In the genomic region with DNA sequence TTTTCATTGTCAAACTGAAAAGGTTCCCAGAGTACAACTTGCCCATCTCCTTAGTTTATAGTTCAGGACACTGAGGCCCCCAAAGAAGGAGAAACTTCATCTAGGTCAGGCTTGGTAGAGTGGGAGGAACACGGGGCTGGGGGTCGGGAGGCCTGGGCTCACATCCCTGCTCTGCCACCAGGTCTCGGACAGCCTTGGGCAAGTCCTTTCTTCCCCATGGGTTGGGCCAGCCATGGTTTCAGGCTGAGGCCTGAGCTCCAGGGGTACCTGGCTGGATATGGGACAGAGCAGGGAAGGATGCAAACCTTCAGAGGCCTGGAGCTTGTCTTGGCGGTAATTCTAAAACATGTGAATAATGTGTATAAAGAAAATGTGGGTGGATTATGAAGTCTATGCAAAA, we compare ENCODE assay signal across 14 cellular contexts. TPM values are rescaled to one million over a fixed set of nuclear protein-coding genes. Genes with fewer than 3 reads are reported as not detected.
DNase-seq lines count a peak whose midpoint lies in the region; ATAC-seq and TF ChIP-seq lines count a peak whose summit lies in the region.
"Had no signal": no experiment of that assay in that cellular context is flagged by ENCODE, and none has a peak within 500 bp of the region (broad histone marks: within the 10 kb centered on the region; RNA-seq: fewer than 3 reads in every experiment).

No MANE protein-coding gene starts in this region.

- ATAC-seq in activated CD4-positive, alpha-beta T cell treated with anti-CD3 and anti-CD28 coated beads for 36 hours = no peak

- H3K27me3 ChIP-seq in Karpas-422 (ENCODE audit: low read length) (no peaks in the 10 kb centered on the region), WERI-Rb-1 (ENCODE audit: insufficient read depth, low read depth, severe bottlenecking) (no peaks in the 10 kb centered on the region), osteoblast (ENCODE audit: insufficient read depth, low read length) (peaks cover 6% of the 10 kb centered on the region), mesendoderm (ENCODE audit: insufficient read depth, low read length, poor library complexity) (peaks cover 9% of the 10 kb centered on the region)

- no peak overlapping the region for H3K27ac Mint-ChIP-seq in activated CD4-positive, alpha-beta T cell treated with anti-CD3 and anti-CD28 coated beads for 36 hours
- H3K27ac Mint-ChIP-seq: CD4-positive, alpha-beta T cell; HFFc6 had no signal

- H3K4me3 ChIP-seq in Karpas-422 (ENCODE audit: low read length) = no peak overlapping the region
- no peak overlapping the region for H3K4me3 ChIP-seq in WERI-Rb-1 (ENCODE audit: low read depth, low read length)
- no peak overlapping the region for H3K4me3 ChIP-seq in osteoblast (ENCODE audit: insufficient read depth, low read length)
- H3K4me3 ChIP-seq in mesendoderm (ENCODE audit: low read length) = no peak overlapping the region
- H3K4me3 ChIP-seq: HAP-1 had no signal

- H3K4me1 Mint-ChIP-seq in activated CD4-positive, alpha-beta T cell treated with anti-CD3 and anti-CD28 coated beads for 36 hours = peaks cover 5% of the 10 kb centered on the region

- no peak overlapping the region for H2AK5ac ChIP-seq in mesendoderm (ENCODE audit: low read length)

- no peaks in the 10 kb centered on the region for H3K36me3 Mint-ChIP-seq in activated CD4-positive, alpha-beta T cell treated with anti-CD3 and anti-CD28 coated beads for 36 hours (ENCODE audit: low read depth)
- H3K36me3 Mint-ChIP-seq: CD8-positive, alpha-beta memory T cell had no signal

- TF ChIP-seq CTCF in WERI-Rb-1 (IDR thresholded peaks at IDR 0.05; ENCODE audit: low read depth, low read length) (no peak), osteoblast (IDR thresholded peaks at IDR 0.05; ENCODE audit: extremely low read depth, low read depth, low read length) (no peak)

- no peaks in the 10 kb centered on the region for H3K9me3 Mint-ChIP-seq in activated CD4-positive, alpha-beta T cell treated with anti-CD3 and anti-CD28 coated beads for 36 hours (ENCODE audit: low read depth)
- H3K9me3 Mint-ChIP-seq: CD4-positive, alpha-beta T cell; CD8-positive, alpha-beta memory T cell; HFFc6 had no signal

- DNase-seq in Karpas-422 = no peak
- no peak for DNase-seq in WERI-Rb-1
- peak; percentile 81 for DNase-seq in osteoblast (ENCODE audit: insufficient read length, low spot score, missing footprints)
- no peak for DNase-seq in mesendoderm
- DNase-seq in activated CD4-positive, alpha-beta T cell treated with anti-CD3 and anti-CD28 coated beads for 36 hours = no peak
- DNase-seq in NCI-H2029 (lab: John Stamatoyannopoulos, UW) = no peak
- DNase-seq: CD4-positive, alpha-beta T cell; CD8-positive, alpha-beta memory T cell; EL; GDM1; GOT3; HFFc6 had no signal

- H2AFZ ChIP-seq in Karpas-422 (ENCODE audit: low read length) (no peak overlapping the region), osteoblast (ENCODE audit: low read length) (no peak overlapping the region)

- H4K8ac ChIP-seq in mesendoderm (ENCODE audit: low read depth, low read length) = no peak overlapping the region

- H3K23ac ChIP-seq in mesendoderm (ENCODE audit: low read length) = no peak overlapping the region

- no peak overlapping the region for H3K56ac ChIP-seq in mesendoderm (ENCODE audit: low read length)

- H3K9me3 ChIP-seq in Karpas-422 (ENCODE audit: low read length) = no peaks in the 10 kb centered on the region
- no peaks in the 10 kb centered on the region for H3K9me3 ChIP-seq in WERI-Rb-1 (ENCODE audit: severe bottlenecking)
- H3K9me3 ChIP-seq in osteoblast (ENCODE audit: low read depth, low read length) = no peaks in the 10 kb centered on the region
- H3K9me3 ChIP-seq: HAP-1 had no signal

- H4K5ac ChIP-seq in mesendoderm (ENCODE audit: low read length) = no peak overlapping the region

- no peak overlapping the region for H3K4ac ChIP-seq in mesendoderm (ENCODE audit: low read depth, low read length)

- H3K4me1 ChIP-seq in Karpas-422 (ENCODE audit: low read length) = peaks cover 43% of the 10 kb centered on the region
- peaks cover 14% of the 10 kb centered on the region for H3K4me1 ChIP-seq in osteoblast (ENCODE audit: insufficient read depth, low read length)
- H3K4me1 ChIP-seq in mesendoderm (ENCODE audit: control insufficient read depth, low read depth, low read length) = no peaks in the 10 kb centered on the region

- H3K79me2 ChIP-seq in Karpas-422 (ENCODE audit: low read length) (no peaks in the 10 kb centered on the region), osteoblast (ENCODE audit: insufficient read depth, low read length) (no peaks in the 10 kb centered on the region), mesendoderm (ENCODE audit: control insufficient read depth, insufficient read depth, low read length) (no peaks in the 10 kb centered on the region)

- intact Hi-C loops in activated CD4-positive, alpha-beta T cell treated with anti-CD3 and anti-CD28 coated beads for 36 hours (cut with DNase I, micrococcal nuclease) = no loop called here

- CTCF ChIA-PET in activated CD4-positive, alpha-beta T cell treated with anti-CD3 and anti-CD28 coated beads for 36 hours (lab: Charles Lee) = interaction anchor here (0.8 to 0.9 kb wide), 2 partner anchors 16 to 82 kb away, joined by 3 to 4 read pairs; no protein-coding TSS in a partner anchor

- H3K9ac ChIP-seq in Karpas-422 (ENCODE audit: low read length) (0 out of 2 replicates have a peak overlapping the region, but pooled peaks have one; percentile 3), mesendoderm (ENCODE audit: low read length) (no peak overlapping the region)

- no peak overlapping the region for H3K4me3 Mint-ChIP-seq in activated CD4-positive, alpha-beta T cell treated with anti-CD3 and anti-CD28 coated beads for 36 hours
- H3K4me3 Mint-ChIP-seq: CD4-positive, alpha-beta T cell; HFFc6 had no signal

- H2BK5ac ChIP-seq in mesendoderm (ENCODE audit: low read length) = no peak overlapping the region

- no peak overlapping the region for H3K18ac ChIP-seq in mesendoderm (ENCODE audit: low read length)

- no peaks in the 10 kb centered on the region for H3K9me2 ChIP-seq in Karpas-422 (replicated peaks; ENCODE audit: insufficient read depth, low read length)

- H4K20me1 ChIP-seq in Karpas-422 (ENCODE audit: insufficient read depth, low read depth, low read length) (no peaks in the 10 kb centered on the region), osteoblast (ENCODE audit: insufficient read depth, low read length) (no peaks in the 10 kb centered on the region)

- no peak overlapping the region for H2BK15ac ChIP-seq in mesendoderm (replicated peaks; ENCODE audit: low read depth)

- H3K27ac ChIP-seq in Karpas-422 (ENCODE audit: low read length) (no peak overlapping the region), WERI-Rb-1 (peak overlapping the region; percentile 82), osteoblast (ENCODE audit: low read depth, low read length) (no peak overlapping the region), mesendoderm (ENCODE audit: low read depth, low read length) (no peak overlapping the region)

- POLR2A ChIA-PET in activated CD4-positive, alpha-beta T cell treated with anti-CD3 and anti-CD28 coated beads for 36 hours (lab: Charles Lee) = no interaction called here

- H3K4me2 ChIP-seq in Karpas-422 (ENCODE audit: low read depth, low read length, poor library complexity, severe bottlenecking) = no peak overlapping the region
- no peak overlapping the region for H3K4me2 ChIP-seq in osteoblast (ENCODE audit: insufficient read depth, low read length)
- H3K4me2 ChIP-seq in mesendoderm (ENCODE audit: low read length) = no peak overlapping the region

- H3K36me3 ChIP-seq in Karpas-422 (ENCODE audit: insufficient read depth, low read length) (no peaks in the 10 kb centered on the region), WERI-Rb-1 (peaks cover 49% of the 10 kb centered on the region), osteoblast (ENCODE audit: insufficient read depth, low read length) (no peaks in the 10 kb centered on the region), mesendoderm (ENCODE audit: control insufficient read depth, insufficient read depth, low read length) (no peaks in the 10 kb centered on the region)
- H3K36me3 ChIP-seq: HAP-1 had no signal

- H3K27me3 Mint-ChIP-seq in activated CD4-positive, alpha-beta T cell treated with anti-CD3 and anti-CD28 coated beads for 36 hours = peaks cover 38% of the 10 kb centered on the region

- no peaks in the 10 kb centered on the region for H3K79me1 ChIP-seq in mesendoderm (ENCODE audit: low read length)

- no CpG with 5 or more reads among the region's 4 CpGs for WGBS in mesendoderm (ENCODE audit: extremely low coverage, insufficient coverage, low lambda C conversion rate)

- H2BK120ac ChIP-seq in mesendoderm (ENCODE audit: low read depth, low read length) = no peak overlapping the region

RNA-seq across cellular contexts. Expression of a gene that starts 17.0 kb away (rescaled TPM):
- 0.51 TPM in 1 of 2 replicates, not detected in the other for total RNA-seq in Karpas-422 (2014; rRNA removed; shearing (Covaris generic); ENCODE audit: low replicate concordance)
- not detected in 2 replicates for total RNA-seq in osteoblast
- 0.32 TPM for polyA plus RNA-seq in mesendoderm (2013, experiment 1 of 2)
- polyA plus RNA-seq in mesendoderm (2013, experiment 2 of 2) = 0.36 TPM
- under 1 TPM in 1 of 2 experiments, not detected in 1; 0.09 TPM for total RNA-seq in activated CD4-positive, alpha-beta T cell treated with anti-CD3 and anti-CD28 coated beads for 36 hours
- polyA plus RNA-seq: CD14-positive monocyte; CD8-positive, alpha-beta memory T cell had no signal
